In the genomic region with DNA sequence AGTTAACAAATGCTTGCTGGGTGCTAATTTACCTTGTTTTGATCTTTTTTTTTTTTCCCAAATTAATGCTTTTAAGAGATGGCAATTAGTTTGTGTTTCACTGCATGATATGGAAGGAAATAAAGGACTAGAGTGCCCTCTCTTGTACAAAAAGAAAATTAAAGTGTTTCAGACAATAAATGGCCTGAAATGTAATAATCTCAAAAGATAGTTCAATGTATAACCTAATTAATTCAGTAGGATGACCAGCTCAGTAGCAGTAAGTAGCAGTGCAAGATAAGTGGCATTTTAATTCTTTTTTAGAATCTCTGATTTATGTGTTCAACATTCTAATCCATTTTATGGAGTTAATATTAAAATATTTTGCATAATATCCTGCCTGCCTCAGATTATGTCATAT, we compare ENCODE assay signal across 9 cellular contexts. TPM values are rescaled to one million over a fixed set of nuclear protein-coding genes. Genes with fewer than 3 reads are reported as not detected.
DNase-seq lines count a peak whose midpoint lies in the region; ATAC-seq and TF ChIP-seq lines count a peak whose summit lies in the region.
"Had no signal": no experiment of that assay in that cellular context is flagged by ENCODE, and none has a peak within 500 bp of the region (broad histone marks: within the 10 kb centered on the region; RNA-seq: fewer than 3 reads in every experiment).

No MANE protein-coding gene starts in this region.

- no peaks in the 10 kb centered on the region for H3K4me1 ChIP-seq in body of pancreas
- no peaks in the 10 kb centered on the region for H3K4me1 ChIP-seq in mesenchymal stem cell (ENCODE audit: control insufficient read depth, insufficient read depth, low read depth, low read length)

- H3K27me3 ChIP-seq in body of pancreas: no peaks in the 10 kb centered on the region
- peaks cover 0 to 13% of the 10 kb centered on the region in 2 experiments for H3K27me3 ChIP-seq in mesenchymal stem cell (ENCODE audit: control insufficient read depth in 1 of 2, insufficient read depth in 1 of 2, low read length in 2 of 2)

- H3K36me3 ChIP-seq in body of pancreas (replicated peaks in 1 of 2; ENCODE audit: insufficient read depth in 1 of 2, low read depth in 2 of 2): no peaks in the 10 kb centered on the region
- H3K36me3 ChIP-seq in mesenchymal stem cell (ENCODE audit: control insufficient read depth in 1 of 2, insufficient read depth in 2 of 2, low read depth in 1 of 2, low read length in 2 of 2): no peaks in the 10 kb centered on the region

- DNase-seq in GF-D8 (lab: John Stamatoyannopoulos, UW) (peak; percentile 13), NB4 (ENCODE audit: low read depth) (peak; percentile 31), body of pancreas (no peak), mesenchymal stem cell (peak; percentile 32), H4 (ENCODE audit: low spot score) (no peak)
- DNase-seq in effector CD4-positive, alpha-beta T cell: no peak
- DNase-seq: left cardiac atrium had no signal

- peak overlapping the region; percentile 44 for H3K9ac ChIP-seq in mesenchymal stem cell (ENCODE audit: low read length)

- H3K14ac ChIP-seq in mesenchymal stem cell (ENCODE audit: low read length in 2 of 2): no peak overlapping the region

- H3K4ac ChIP-seq in mesenchymal stem cell (ENCODE audit: low read depth in 1 of 2, low read length in 2 of 2): no peak overlapping the region

- H3K79me1 ChIP-seq in mesenchymal stem cell (replicated peaks; ENCODE audit: low read length, poor library complexity, severe bottlenecking): no peaks in the 10 kb centered on the region

- H2BK5ac ChIP-seq in mesenchymal stem cell (ENCODE audit: low read depth, low read length, poor library complexity, severe bottlenecking): no peak overlapping the region

- ATAC-seq in body of pancreas (no peak), HG03159 (IDR thresholded peaks at IDR 0.05; ENCODE audit: unreplicated experiment) (no peak), HG03135 (IDR thresholded peaks at IDR 0.05; ENCODE audit: unreplicated experiment) (no peak)

- TF ChIP-seq POLR2A in NB4 (IDR thresholded peaks at IDR 0.05; ENCODE audit: extremely low read depth, insufficient read length) (no peak), body of pancreas (IDR thresholded peaks at IDR 0.05) (no peak)

- H3K27ac ChIP-seq in body of pancreas (no peak overlapping the region), mesenchymal stem cell (ENCODE audit: low read length, poor library complexity, severe bottlenecking) (no peak overlapping the region)

- H2BK15ac ChIP-seq in mesenchymal stem cell (ENCODE audit: low read depth, poor library complexity, severe bottlenecking): no peak overlapping the region

- H2BK12ac ChIP-seq in mesenchymal stem cell (ENCODE audit: low read length in 2 of 2): no peak overlapping the region

- no peak overlapping the region for H4K91ac ChIP-seq in mesenchymal stem cell (ENCODE audit: low read length)

- no peak overlapping the region for H3K23ac ChIP-seq in mesenchymal stem cell (ENCODE audit: low read length in 2 of 2)

- H3K4me3 ChIP-seq in NB4 (ENCODE audit: low read depth, low read length): no peak overlapping the region
- no peak overlapping the region for H3K4me3 ChIP-seq in body of pancreas
- H3K4me3 ChIP-seq in mesenchymal stem cell (ENCODE audit: insufficient read depth in 1 of 2, low read depth in 1 of 2, low read length in 2 of 2): no peak overlapping the region

- H3K4me2 ChIP-seq in mesenchymal stem cell (ENCODE audit: low read length, poor library complexity, severe bottlenecking): no peak overlapping the region

- no peak overlapping the region for H2AFZ ChIP-seq in mesenchymal stem cell (ENCODE audit: low read depth, low read length)

- no peak for TF ChIP-seq CTCF in NB4 (IDR thresholded peaks at IDR 0.05; ENCODE audit: low read depth, low read length)
- peak in 5 of 7 experiments; percentile 30 to 63 (median 54) for TF ChIP-seq CTCF in body of pancreas (IDR thresholded peaks at IDR 0.05)

- H2AK5ac ChIP-seq in mesenchymal stem cell (ENCODE audit: low read length, severe bottlenecking): no peak overlapping the region

- intact Hi-C loops in body of pancreas (cut with DNase I): no loop called here

- no peak overlapping the region for H4K8ac ChIP-seq in mesenchymal stem cell (ENCODE audit: low read length)

- no peak overlapping the region for H2BK120ac ChIP-seq in mesenchymal stem cell (ENCODE audit: low read depth, low read length)

- H3K9me3 ChIP-seq in body of pancreas (no peaks in the 10 kb centered on the region), mesenchymal stem cell (ENCODE audit: control insufficient read depth, low read length) (no peaks in the 10 kb centered on the region)

- no peak overlapping the region for H3K18ac ChIP-seq in mesenchymal stem cell (ENCODE audit: low read depth in 1 of 2, low read length in 2 of 2)

RNA-seq across cellular contexts. Expression of a gene that starts 39.9 kb away (rescaled TPM):
- total RNA-seq in body of pancreas: 1 to 10 TPM in 1 of 2 donors, not detected in 1; 1.3 TPM
- 0.01 TPM for polyA plus RNA-seq in mesenchymal stem cell (2013, experiment 1 of 2)
- polyA plus RNA-seq in mesenchymal stem cell (2013, experiment 2 of 2): 0.01 TPM
- total RNA-seq in H4 (2014; rRNA removed; shearing (Covaris generic)): not detected in 2 replicates

Comparison
In these comparisons a context has a peak if more than half of its experiments do, and no peak if none do; other contexts are left out.
1. DNase-seq: peak in GF-D8 (single experiment), NB4 (single experiment) and mesenchymal stem cell (single experiment); none in body of pancreas (0 of 4), effector CD4-positive, alpha-beta T cell (single experiment) and H4 (single experiment).